1 cellular context compared by ENCODE assay signal in genomic region chr7:150978136-150978789, GRCh38.
TF ChIP-seq lines count a peak whose summit lies in the region.

Gene KCNH2, minus strand, starts transcription at chr7:150978321. Its CDS starts 408 bp downstream, at chr7:150977913.

TF ChIP-seq in K562, 482 proteins besides CTCF, POLR2A, EP300 and RAD21 (continued from another document and continues in another):
- TF ChIP-seq PRDM10 (IDR thresholded peaks at IDR 0.05; ENCODE audit: partially characterized antibody) (no peak), SLC30A9 (CRISPR knock-in tag; IDR thresholded peaks at IDR 0.05) (no peak), HMG20A (CRISPR knock-in tag; conservative IDR thresholded peaks at IDR 0.05) (no peak), SIN3B (IDR thresholded peaks at IDR 0.05; ENCODE audit: low read depth) (no peak), FOXA1 (IDR thresholded peaks at IDR 0.05; ENCODE audit: borderline replicate concordance) (no peak), E2F8 (IDR thresholded peaks at IDR 0.05; ENCODE audit: low read depth, partially characterized antibody) (no peak), ZNF263 (CRISPR knock-in tag; IDR thresholded peaks at IDR 0.05; ENCODE audit: borderline replicate concordance) (no peak), ATF4 (CRISPR knock-in tag; IDR thresholded peaks at IDR 0.05) (no peak), ZNF561 (CRISPR knock-in tag; conservative IDR thresholded peaks at IDR 0.05) (no peak), MED1 (CRISPR knock-in tag; IDR thresholded peaks at IDR 0.05; ENCODE audit: borderline replicate concordance) (no peak), SRF (CRISPR knock-in tag; IDR thresholded peaks at IDR 0.05) (no peak), WHSC1 (IDR thresholded peaks at IDR 0.05; ENCODE audit: low read length) (no peak), UBTF (IDR thresholded peaks at IDR 0.05; ENCODE audit: borderline replicate concordance in 1 of 2, low read depth in 2 of 2, low read length in 2 of 2) (peak in 1 of 2 experiments; percentile 48; a peak in 1 of 4 replicates), BCOR (IDR thresholded peaks at IDR 0.05) (no peak), POLR2G (IDR thresholded peaks at IDR 0.05; ENCODE audit: low read depth, low read length) (peak; percentile 23; the same call in 1 of the 2 replicates), SPI1 (IDR thresholded peaks at IDR 0.05; ENCODE audit: borderline replicate concordance, low read depth, low read length) (no peak), ZBTB33 (CRISPR knock-in tag; IDR thresholded peaks at IDR 0.05) (no peak), MLLT1 (IDR thresholded peaks at IDR 0.05) (no peak), ELK1 (CRISPR knock-in tag; IDR thresholded peaks at IDR 0.05) (no peak), SNIP1 (IDR thresholded peaks at IDR 0.05; ENCODE audit: low read depth) (no peak), KLF1 (tag; IDR thresholded peaks at IDR 0.05) (no peak), TFE3 (CRISPR knock-in tag; IDR thresholded peaks at IDR 0.05) (no peak), MXI1 (IDR thresholded peaks at IDR 0.05; ENCODE audit: low read depth, low read length) (no peak), HDAC3 (IDR thresholded peaks at IDR 0.05; ENCODE audit: borderline replicate concordance, partially characterized antibody) (no peak), NR1H2 (CRISPR knock-in tag; IDR thresholded peaks at IDR 0.05) (no peak), ZNF655 (CRISPR knock-in tag; IDR thresholded peaks at IDR 0.05) (no peak), NR2C2 (CRISPR knock-in tag; IDR thresholded peaks at IDR 0.05) (no peak), NR2C2 (tag; IDR thresholded peaks at IDR 0.05) (no peak), NFYB (IDR thresholded peaks at IDR 0.05; ENCODE audit: extremely low read depth, insufficient read length) (peak; percentile 34), ILF3 (IDR thresholded peaks at IDR 0.05; ENCODE audit: borderline replicate concordance) (no peak), HLTF (IDR thresholded peaks at IDR 0.05) (no peak), NFE2 (IDR thresholded peaks at IDR 0.05; ENCODE audit: low read depth) (no peak), ZNF644 (tag; IDR thresholded peaks at IDR 0.05; ENCODE audit: low read depth) (no peak), IRF1 (CRISPR knock-in tag; IDR thresholded peaks at IDR 0.05; ENCODE audit: borderline replicate concordance) (no peak), L3MBTL2 (IDR thresholded peaks at IDR 0.05) (no peak), ZNF507 (tag; conservative IDR thresholded peaks at IDR 0.05) (no peak), ZFP36 (IDR thresholded peaks at IDR 0.05; ENCODE audit: low read depth, low read length, partially characterized antibody) (no peak), HNRNPK (IDR thresholded peaks at IDR 0.05; ENCODE audit: low read depth, low read length, poor library complexity, severe bottlenecking) (no peak), SREBF1 (IDR thresholded peaks at IDR 0.05; ENCODE audit: borderline replicate concordance, low read depth, low read length) (no peak), SMC3 (conservative IDR thresholded peaks at IDR 0.05; ENCODE audit: insufficient read depth, low read depth, low read length) (no peak), ZNF140 (CRISPR knock-in tag; IDR thresholded peaks at IDR 0.05) (no peak), FUS (optimal IDR thresholded peaks at IDR 0.05; ENCODE audit: low read depth, low read length) (no peak), SIN3A (IDR thresholded peaks at IDR 0.05; ENCODE audit: borderline replicate concordance in 2 of 2, control insufficient read depth in 1 of 2, low read depth in 2 of 2, low read length in 2 of 2) (peak in 1 of 2 experiments; percentile 63; a peak in 1 of 4 replicates), EHMT2 (IDR thresholded peaks at IDR 0.05) (no peak), CEBPG (CRISPR knock-in tag; IDR thresholded peaks at IDR 0.05) (no peak), CEBPG (tag; conservative IDR thresholded peaks at IDR 0.05 in 1 of 2, IDR thresholded peaks at IDR 0.05 in 1 of 2) (no peak)
